1 cellular context compared by ENCODE assay signal in the genomic region with DNA sequence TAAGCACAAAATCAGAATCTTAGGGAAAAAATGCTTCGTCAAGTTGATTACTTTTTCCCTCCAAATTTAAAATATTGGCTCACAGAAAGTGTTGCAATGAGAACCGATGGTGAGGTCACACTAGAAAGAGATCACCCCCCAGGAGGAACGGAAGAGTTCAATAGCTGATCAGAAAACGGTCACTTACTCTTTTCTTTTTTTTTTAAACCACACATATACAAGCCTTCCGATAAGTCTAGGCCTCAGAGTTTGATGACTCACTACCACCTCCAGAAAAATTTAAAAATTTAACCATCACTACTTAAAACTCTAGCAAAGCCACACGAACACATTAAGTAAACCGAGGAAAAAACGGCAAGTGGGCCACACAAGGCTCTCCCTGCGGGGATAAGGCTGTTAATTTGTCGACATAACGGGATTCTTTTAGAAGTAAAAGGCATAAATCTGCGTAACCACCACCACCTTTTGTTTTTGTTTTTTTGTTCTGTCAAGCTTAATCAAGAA.
TF ChIP-seq lines count a peak whose summit lies in the region.

No MANE protein-coding gene starts in this region.

TF ChIP-seq in HepG2, 621 proteins besides CTCF, POLR2A, EP300 and RAD21 (continued from another document):
- TF ChIP-seq, protein P1, sequence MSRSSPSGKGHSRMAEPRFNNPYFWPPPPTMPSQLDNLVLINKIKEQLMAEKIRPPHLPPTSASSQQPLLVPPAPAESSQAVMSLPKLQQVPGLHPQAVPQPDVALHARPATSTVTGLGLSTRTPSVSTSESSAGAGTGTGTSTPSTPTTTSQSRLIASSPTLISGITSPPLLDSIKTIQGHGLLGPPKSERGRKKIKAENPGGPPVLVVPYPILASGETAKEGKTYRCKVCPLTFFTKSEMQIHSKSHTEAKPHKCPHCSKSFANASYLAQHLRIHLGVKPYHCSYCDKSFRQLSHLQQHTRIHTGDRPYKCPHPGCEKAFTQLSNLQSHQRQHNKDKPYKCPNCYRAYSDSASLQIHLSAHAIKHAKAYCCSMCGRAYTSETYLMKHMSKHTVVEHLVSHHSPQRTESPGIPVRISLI (CRISPR knock-in tag; IDR thresholded peaks at IDR 0.05; ENCODE audit: borderline replicate concordance): no peak
- TF ChIP-seq PCBP2 (optimal IDR thresholded peaks at IDR 0.05; ENCODE audit: low read depth, low read length, poor library complexity, severe bottlenecking) (no peak), RXRB (CRISPR knock-in tag; IDR thresholded peaks at IDR 0.05; ENCODE audit: borderline replicate concordance) (no peak), SNAPC4 (CRISPR knock-in tag; IDR thresholded peaks at IDR 0.05) (no peak), CEBPB (IDR thresholded peaks at IDR 0.05; ENCODE audit: borderline replicate concordance, low read depth, low read length) (peak; percentile 63), HNF1B (CRISPR knock-in tag; IDR thresholded peaks at IDR 0.05) (no peak), ZNF652 (CRISPR knock-in tag; IDR thresholded peaks at IDR 0.05; ENCODE audit: borderline replicate concordance, low read depth) (0 out of 2 replicates have a peak, but pooled peaks have one; percentile 3), CBX2 (IDR thresholded peaks at IDR 0.05; ENCODE audit: low read depth, low read length) (no peak), CBX2 (CRISPR knock-in tag; IDR thresholded peaks at IDR 0.05; ENCODE audit: low read depth) (no peak), ZKSCAN8 (CRISPR knock-in tag; IDR thresholded peaks at IDR 0.05; ENCODE audit: borderline replicate concordance) (no peak), KLF6 (CRISPR knock-in tag; IDR thresholded peaks at IDR 0.05) (no peak), POLR2AphosphoS2 (IDR thresholded peaks at IDR 0.05; ENCODE audit: low read depth, low read length) (no peak), ZNF331 (CRISPR knock-in tag; IDR thresholded peaks at IDR 0.05) (0 out of 2 replicates have a peak, but pooled peaks have one; percentile 1), NFYB (CRISPR knock-in tag; IDR thresholded peaks at IDR 0.05) (no peak)
